Comparison of ENCODE assay signal across 8 cellular contexts in the genomic region with DNA sequence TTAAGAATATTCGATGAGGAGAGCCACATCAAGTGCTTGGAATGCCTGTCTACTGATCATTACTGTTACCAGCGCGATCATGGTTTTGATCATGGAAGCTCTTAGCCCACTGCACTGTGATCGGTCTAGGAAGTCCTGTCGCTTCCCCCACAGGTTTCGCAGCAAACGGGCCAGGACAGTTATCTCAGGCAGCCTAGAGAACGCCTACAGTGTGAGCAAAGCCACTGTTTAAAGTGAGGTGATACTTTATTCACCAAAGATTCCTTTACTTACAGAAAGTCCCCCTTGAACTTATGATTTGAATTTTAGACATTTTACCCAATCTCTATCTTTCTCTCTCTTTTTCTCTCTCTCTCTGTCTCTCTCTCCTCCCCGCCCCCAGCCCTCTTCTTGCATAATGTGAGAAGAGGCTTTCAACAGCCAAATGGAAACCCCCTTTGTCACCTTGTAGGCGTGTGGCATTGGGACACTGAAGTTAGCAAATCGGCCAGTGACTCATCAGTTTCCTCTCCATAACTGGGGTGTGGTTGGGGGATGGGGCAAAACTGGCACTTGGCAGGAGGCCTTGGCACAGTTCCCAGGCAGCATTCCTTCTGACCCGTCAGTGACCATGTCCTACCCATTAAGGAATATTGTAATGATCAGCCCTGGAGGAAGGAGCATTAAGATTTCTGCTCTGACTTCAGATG.
A peak's percentile ranks its signal among the peaks of the same experiment; 100 is the strongest.
DNase-seq lines count a peak whose midpoint lies in the region; ATAC-seq and TF ChIP-seq lines count a peak whose summit lies in the region.

No MANE protein-coding gene starts in this region.

- no peaks in the 10 kb centered on the region for H3K36me3 Mint-ChIP-seq in neural crest cell (ENCODE audit: low read depth)

- H3K36me3 ChIP-seq in esophagus (ENCODE audit: control insufficient read depth in 2 of 2, insufficient read depth in 2 of 2, low read length in 1 of 2) (no peaks in the 10 kb centered on the region), subcutaneous abdominal adipose tissue (ENCODE audit: control insufficient read depth in 5 of 5, insufficient read depth in 5 of 5, low read length in 5 of 5) (no peaks in the 10 kb centered on the region)

- no peaks in the 10 kb centered on the region for H3K27me3 Mint-ChIP-seq in neural crest cell (ENCODE audit: low read depth)

- peak overlapping the region; percentile 63 for H3K27ac Mint-ChIP-seq in neural crest cell (ENCODE audit: unreplicated experiment)

- peak; percentile 56 for DNase-seq in NCI-H748 (lab: John Stamatoyannopoulos, UW; ENCODE audit: unreplicated experiment)
- DNase-seq in NCI-H748 treated with DMSO at 0.1 percent for 48 hours (lab: John Stamatoyannopoulos, UW) = no peak
- DNase-seq in NOMO-1 treated with dmso at 0.1 percent for 144 hours (lab: John Stamatoyannopoulos, UW; ENCODE audit: unreplicated experiment) = peak; percentile 75
- DNase-seq in activated T-cell treated with anti-CD3 and anti-CD28 coated beads for 1 hour (ENCODE audit: low read depth) = peak; percentile 55
- no peak for DNase-seq in neural crest cell (ENCODE audit: low read depth, low spot score)

- H3K4me1 Mint-ChIP-seq in neural crest cell = peaks cover 46% of the 10 kb centered on the region

- no peak overlapping the region for H3K4me3 Mint-ChIP-seq in neural crest cell

- H3K4me3 ChIP-seq in esophagus (ENCODE audit: low read depth in 1 of 2, low read length in 2 of 2) = no peak overlapping the region
- H3K4me3 ChIP-seq in subcutaneous abdominal adipose tissue (ENCODE audit: low read depth in 1 of 5, low read length in 5 of 5) = peak overlapping the region in 1 of 5 donors; percentile 10

- 54 to 56% methylated on average over 12 of the region's 12 CpGs for WGBS in esophagus, 2 donors

- no peak for TF ChIP-seq CTCF in neural crest cell (conservative IDR thresholded peaks at IDR 0.05)

- peak overlapping the region in 3 of 5 donors; percentile 6 to 42 (median 39) for H3K9ac ChIP-seq in subcutaneous abdominal adipose tissue (ENCODE audit: low read length in 5 of 5)

- no peaks in the 10 kb centered on the region for H3K9me3 Mint-ChIP-seq in neural crest cell

- ATAC-seq in HG02938 (IDR thresholded peaks at IDR 0.05; ENCODE audit: unreplicated experiment) = peak; percentile 70

- H3K4me1 ChIP-seq in esophagus (ENCODE audit: control insufficient read depth in 2 of 2, insufficient read depth in 2 of 2, low read length in 1 of 2) (peaks cover 11 to 34% of the 10 kb centered on the region in 2 donors), subcutaneous abdominal adipose tissue (ENCODE audit: control insufficient read depth in 5 of 5, insufficient read depth in 5 of 5, low read length in 5 of 5) (peaks cover 10 to 69% (median 52%) of the 10 kb centered on the region in 5 donors)

- H3K9me3 ChIP-seq in esophagus (ENCODE audit: control insufficient read depth in 2 of 2, insufficient read depth in 1 of 2, low read depth in 1 of 2, low read length in 1 of 2) = no peaks in the 10 kb centered on the region
- no peaks in the 10 kb centered on the region for H3K9me3 ChIP-seq in subcutaneous abdominal adipose tissue (ENCODE audit: control insufficient read depth in 5 of 5, low read length in 5 of 5)

- H3K27me3 ChIP-seq in esophagus (ENCODE audit: control insufficient read depth in 1 of 2, insufficient read depth in 2 of 2, low read length in 2 of 2) = no peaks in the 10 kb centered on the region
- H3K27me3 ChIP-seq in subcutaneous abdominal adipose tissue (ENCODE audit: control insufficient read depth in 5 of 5, insufficient read depth in 4 of 5, low read length in 5 of 5) = no peaks in the 10 kb centered on the region

- H3K27ac ChIP-seq in esophagus (ENCODE audit: low read depth in 2 of 2, low read length in 1 of 2) (peak overlapping the region; percentile 30 to 81), subcutaneous abdominal adipose tissue (ENCODE audit: low read depth, low read length) (peak overlapping the region; percentile 78)

Comparison
In these comparisons a context has a peak if more than half of its experiments do, and no peak if none do; other contexts are left out.
1. DNase-seq: peak in NCI-H748 (single experiment), NOMO-1 treated with dmso at 0.1 percent for 144 hours (single experiment) and activated T-cell treated with anti-CD3 and anti-CD28 coated beads for 1 hour (single experiment); none in NCI-H748 treated with DMSO at 0.1 percent for 48 hours (single experiment) and neural crest cell (single experiment).